In the genomic region with DNA sequence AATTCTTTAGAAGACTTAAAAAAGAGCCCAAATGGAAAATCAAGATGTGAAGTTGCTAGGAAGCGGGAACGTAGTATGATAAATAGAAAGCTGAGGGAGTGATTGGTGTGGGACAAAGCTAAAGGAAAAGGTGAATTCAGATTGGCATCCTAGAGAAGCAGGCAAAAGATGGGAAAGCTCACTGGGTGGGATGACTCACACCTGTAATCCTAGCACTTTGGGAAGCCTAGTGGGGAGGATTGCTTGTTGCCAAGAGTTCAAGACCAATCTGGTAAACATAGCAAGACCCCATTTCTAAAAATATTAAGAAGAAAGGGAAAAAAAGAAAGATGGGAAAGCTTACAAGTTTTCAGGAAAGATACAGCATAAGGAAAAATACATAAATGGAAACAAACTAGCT, we compare ENCODE assay signal across 1 cellular context.
TF ChIP-seq lines count a peak whose summit lies in the region.

No MANE protein-coding gene starts in this region.

TF ChIP-seq in HCT116, 20 proteins besides CTCF, POLR2A, EP300 and RAD21:
- TF ChIP-seq SRF (IDR thresholded peaks at IDR 0.05; ENCODE audit: low read depth) (no peak), ELF1 (IDR thresholded peaks at IDR 0.05; ENCODE audit: borderline replicate concordance, low read depth) (no peak), ZFX (IDR thresholded peaks at IDR 0.05) (no peak), ZNF274 (IDR thresholded peaks at IDR 0.05; ENCODE audit: low read depth, low read length) (no peak), EZH2phosphoT487 (IDR thresholded peaks at IDR 0.05; ENCODE audit: borderline replicate concordance) (no peak), JUND (IDR thresholded peaks at IDR 0.05) (no peak), YY1 (IDR thresholded peaks at IDR 0.05; ENCODE audit: extremely low read depth, insufficient replicate concordance, low read depth, low read length) (no peak), POLR2AphosphoS5 (IDR thresholded peaks at IDR 0.05; ENCODE audit: low read depth, low read length) (no peak), CEBPB (IDR thresholded peaks at IDR 0.05; ENCODE audit: low read depth) (no peak), TCF7L2 (IDR thresholded peaks at IDR 0.05; ENCODE audit: borderline replicate concordance, extremely low read depth, insufficient read depth, insufficient read length) (no peak), EZH2 (IDR thresholded peaks at IDR 0.05) (no peak), EGR1 (IDR thresholded peaks at IDR 0.05; ENCODE audit: low read depth) (no peak), FOSL1 (IDR thresholded peaks at IDR 0.05; ENCODE audit: low read depth) (no peak), SP1 (IDR thresholded peaks at IDR 0.05; ENCODE audit: low read depth) (no peak)
- TF ChIP-seq, protein P1, sequence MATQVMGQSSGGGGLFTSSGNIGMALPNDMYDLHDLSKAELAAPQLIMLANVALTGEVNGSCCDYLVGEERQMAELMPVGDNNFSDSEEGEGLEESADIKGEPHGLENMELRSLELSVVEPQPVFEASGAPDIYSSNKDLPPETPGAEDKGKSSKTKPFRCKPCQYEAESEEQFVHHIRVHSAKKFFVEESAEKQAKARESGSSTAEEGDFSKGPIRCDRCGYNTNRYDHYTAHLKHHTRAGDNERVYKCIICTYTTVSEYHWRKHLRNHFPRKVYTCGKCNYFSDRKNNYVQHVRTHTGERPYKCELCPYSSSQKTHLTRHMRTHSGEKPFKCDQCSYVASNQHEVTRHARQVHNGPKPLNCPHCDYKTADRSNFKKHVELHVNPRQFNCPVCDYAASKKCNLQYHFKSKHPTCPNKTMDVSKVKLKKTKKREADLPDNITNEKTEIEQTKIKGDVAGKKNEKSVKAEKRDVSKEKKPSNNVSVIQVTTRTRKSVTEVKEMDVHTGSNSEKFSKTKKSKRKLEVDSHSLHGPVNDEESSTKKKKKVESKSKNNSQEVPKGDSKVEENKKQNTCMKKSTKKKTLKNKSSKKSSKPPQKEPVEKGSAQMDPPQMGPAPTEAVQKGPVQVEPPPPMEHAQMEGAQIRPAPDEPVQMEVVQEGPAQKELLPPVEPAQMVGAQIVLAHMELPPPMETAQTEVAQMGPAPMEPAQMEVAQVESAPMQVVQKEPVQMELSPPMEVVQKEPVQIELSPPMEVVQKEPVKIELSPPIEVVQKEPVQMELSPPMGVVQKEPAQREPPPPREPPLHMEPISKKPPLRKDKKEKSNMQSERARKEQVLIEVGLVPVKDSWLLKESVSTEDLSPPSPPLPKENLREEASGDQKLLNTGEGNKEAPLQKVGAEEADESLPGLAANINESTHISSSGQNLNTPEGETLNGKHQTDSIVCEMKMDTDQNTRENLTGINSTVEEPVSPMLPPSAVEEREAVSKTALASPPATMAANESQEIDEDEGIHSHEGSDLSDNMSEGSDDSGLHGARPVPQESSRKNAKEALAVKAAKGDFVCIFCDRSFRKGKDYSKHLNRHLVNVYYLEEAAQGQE (IDR thresholded peaks at IDR 0.05; ENCODE audit: low read depth): no peak
- TF ChIP-seq, protein P2, sequence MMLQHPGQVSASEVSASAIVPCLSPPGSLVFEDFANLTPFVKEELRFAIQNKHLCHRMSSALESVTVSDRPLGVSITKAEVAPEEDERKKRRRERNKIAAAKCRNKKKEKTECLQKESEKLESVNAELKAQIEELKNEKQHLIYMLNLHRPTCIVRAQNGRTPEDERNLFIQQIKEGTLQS (IDR thresholded peaks at IDR 0.05): no peak
- TF ChIP-seq, protein P3, sequence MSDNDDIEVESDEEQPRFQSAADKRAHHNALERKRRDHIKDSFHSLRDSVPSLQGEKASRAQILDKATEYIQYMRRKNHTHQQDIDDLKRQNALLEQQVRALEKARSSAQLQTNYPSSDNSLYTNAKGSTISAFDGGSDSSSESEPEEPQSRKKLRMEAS (IDR thresholded peaks at IDR 0.05): no peak
- TF ChIP-seq, protein P4, sequence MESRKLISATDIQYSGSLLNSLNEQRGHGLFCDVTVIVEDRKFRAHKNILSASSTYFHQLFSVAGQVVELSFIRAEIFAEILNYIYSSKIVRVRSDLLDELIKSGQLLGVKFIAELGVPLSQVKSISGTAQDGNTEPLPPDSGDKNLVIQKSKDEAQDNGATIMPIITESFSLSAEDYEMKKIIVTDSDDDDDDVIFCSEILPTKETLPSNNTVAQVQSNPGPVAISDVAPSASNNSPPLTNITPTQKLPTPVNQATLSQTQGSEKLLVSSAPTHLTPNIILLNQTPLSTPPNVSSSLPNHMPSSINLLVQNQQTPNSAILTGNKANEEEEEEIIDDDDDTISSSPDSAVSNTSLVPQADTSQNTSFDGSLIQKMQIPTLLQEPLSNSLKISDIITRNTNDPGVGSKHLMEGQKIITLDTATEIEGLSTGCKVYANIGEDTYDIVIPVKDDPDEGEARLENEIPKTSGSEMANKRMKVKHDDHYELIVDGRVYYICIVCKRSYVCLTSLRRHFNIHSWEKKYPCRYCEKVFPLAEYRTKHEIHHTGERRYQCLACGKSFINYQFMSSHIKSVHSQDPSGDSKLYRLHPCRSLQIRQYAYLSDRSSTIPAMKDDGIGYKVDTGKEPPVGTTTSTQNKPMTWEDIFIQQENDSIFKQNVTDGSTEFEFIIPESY (IDR thresholded peaks at IDR 0.05; ENCODE audit: extremely low read depth, insufficient replicate concordance, low read length): no peak
TF ChIP-seq in HCT116: peak in this region for 0.
